In the genomic region with DNA sequence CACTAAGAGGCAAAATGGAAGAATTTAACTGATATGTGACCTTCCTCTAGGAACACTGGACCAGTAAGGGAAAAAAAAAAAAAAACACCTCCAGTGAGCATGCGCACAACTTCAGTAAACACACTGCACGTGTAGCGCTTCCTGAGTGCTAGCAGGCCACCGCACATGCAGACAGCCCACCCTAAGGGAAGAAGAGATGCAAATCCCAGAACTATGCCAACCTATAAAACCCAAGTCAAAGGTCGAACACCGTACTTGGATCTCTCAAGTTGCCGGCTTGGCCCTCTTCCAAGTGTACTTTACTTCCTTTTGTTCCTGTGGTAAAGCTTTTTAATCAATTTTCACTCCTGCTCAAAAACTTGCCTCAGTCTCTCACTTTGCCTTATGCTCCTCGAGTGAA, we compare ENCODE assay signal across 17 cellular contexts.
"Had no signal": no experiment of that assay in that cellular context is flagged by ENCODE, and none has a peak within 500 bp of the region (broad histone marks: within the 10 kb centered on the region; RNA-seq: fewer than 3 reads in every experiment).

No MANE protein-coding gene starts in this region.

- H3K4me3 Mint-ChIP-seq: activated B cell treated with CpG ODN at 0.5 μM for 24 hours; activated CD4-positive, alpha-beta T cell treated with anti-CD3 and anti-CD28 coated beads for 36 hours; activated naive CD8-positive, alpha-beta T cell treated with anti-CD3 and anti-CD28 coated beads for 36 hours; memory B cell; stimulated activated naive B cell treated with anti-CD40 and anti-IgM and Interleukin-4, amounts not matched to agents 10 μg/mL and 1 μg/mL and 100 μg/mL, for 72 hours had no signal

- H3K27ac ChIP-seq: coronary artery, heart left ventricle, upper lobe of right lung had no signal

- H3K27me3 ChIP-seq: heart left ventricle, upper lobe of right lung had no signal

- H3K4me1 ChIP-seq: heart left ventricle, upper lobe of right lung had no signal

- H3K9me3 ChIP-seq: upper lobe of right lung had no signal

- ATAC-seq: activated CD4-positive, alpha-beta T cell treated with anti-CD3 and anti-CD28 coated beads for 36 hours; heart left ventricle; sciatic nerve; stimulated activated naive B cell treated with anti-CD40 and anti-IgM and Interleukin-4, amounts not matched to agents 10 μg/mL and 1 μg/mL and 100 μg/mL, for 72 hours; upper lobe of right lung had no signal

- H3K36me3 Mint-ChIP-seq: activated naive CD8-positive, alpha-beta T cell treated with anti-CD3 and anti-CD28 coated beads for 36 hours; memory B cell; stimulated activated naive B cell treated with anti-CD40 and anti-IgM and Interleukin-4, amounts not matched to agents 10 μg/mL and 1 μg/mL and 100 μg/mL, for 72 hours had no signal

- H3K27me3 Mint-ChIP-seq: activated B cell treated with CpG ODN at 0.5 μM for 24 hours; activated CD4-positive, alpha-beta T cell treated with anti-CD3 and anti-CD28 coated beads for 36 hours; activated naive CD8-positive, alpha-beta T cell treated with anti-CD3 and anti-CD28 coated beads for 36 hours; memory B cell; stimulated activated naive B cell treated with anti-CD40 and anti-IgM and Interleukin-4, amounts not matched to agents 10 μg/mL and 1 μg/mL and 100 μg/mL, for 72 hours had no signal

- FAIRE-seq: bronchial epithelial cell, endometrium had no signal

- H3K4me3 ChIP-seq: coronary artery, heart left ventricle, upper lobe of right lung had no signal

- H3K27ac Mint-ChIP-seq: activated B cell treated with CpG ODN at 0.5 μM for 24 hours; activated CD4-positive, alpha-beta T cell treated with anti-CD3 and anti-CD28 coated beads for 36 hours; activated naive CD8-positive, alpha-beta T cell treated with anti-CD3 and anti-CD28 coated beads for 36 hours; memory B cell; stimulated activated naive B cell treated with anti-CD40 and anti-IgM and Interleukin-4, amounts not matched to agents 10 μg/mL and 1 μg/mL and 100 μg/mL, for 72 hours had no signal

- H3K4me1 Mint-ChIP-seq: activated B cell treated with CpG ODN at 0.5 μM for 24 hours; activated naive CD8-positive, alpha-beta T cell treated with anti-CD3 and anti-CD28 coated beads for 36 hours; memory B cell; stimulated activated naive B cell treated with anti-CD40 and anti-IgM and Interleukin-4, amounts not matched to agents 10 μg/mL and 1 μg/mL and 100 μg/mL, for 72 hours had no signal

- DNase-seq: activated B cell treated with CpG ODN at 0.5 μM for 24 hours; activated CD4-positive, alpha-beta T cell treated with anti-CD3 and anti-CD28 coated beads for 36 hours; activated CD4-positive, alpha-beta T cell treated with anti-CD3 and anti-CD28 coated beads, Interleukin-2, amount 50 U/mL, for 48 hours; activated naive CD4-positive, alpha-beta T cell treated with Interleukin-2 at 50 U/mL for 16 hours; activated naive CD8-positive, alpha-beta T cell treated with anti-CD3 and anti-CD28 coated beads for 36 hours; activated T-cell treated with anti-CD3 and anti-CD28 coated beads, Interleukin-2, amount 50 U/mL, for 48 hours; heart left ventricle; stimulated activated CD4-positive, alpha-beta T cell treated with anti-CD3 and anti-CD28 coated beads, Interleukin-2, amount 100 ng/mL, for 48 hours; stimulated activated CD8-positive, alpha-beta memory T cell treated with anti-CD3 and anti-CD28 coated beads, Interleukin-4, amount 100 ng/mL, for 48 hours; stimulated activated naive B cell treated with anti-CD40 and anti-IgM and Interleukin-4, amounts not matched to agents 10 μg/mL and 1 μg/mL and 100 μg/mL, for 72 hours; T1000; upper lobe of right lung had no signal

- H3K36me3 ChIP-seq: heart left ventricle, upper lobe of right lung had no signal
